In genomic region chr15:57133127-57133968, GRCh38 we compare ENCODE assay signal across 9 cellular contexts.
DNase-seq lines count a peak whose midpoint lies in the region; ATAC-seq and TF ChIP-seq lines count a peak whose summit lies in the region.
"Had no signal": no experiment of that assay in that cellular context is flagged by ENCODE, and none has a peak within 500 bp of the region (broad histone marks: within the 10 kb centered on the region; RNA-seq: fewer than 3 reads in every experiment).

No MANE protein-coding gene starts in this region.

- no peak overlapping the region for H3K4me3 Mint-ChIP-seq in activated CD4-positive, alpha-beta memory T cell treated with anti-CD3 and anti-CD28 coated beads for 36 hours
- no peak overlapping the region for H3K4me3 Mint-ChIP-seq in activated CD4-positive, alpha-beta memory T cell treated with anti-CD3 and anti-CD28 coated beads, Interleukin-2, amount 10 ng/mL, durations not matched to agents 7 days and 5 days
- no peak overlapping the region for H3K4me3 Mint-ChIP-seq in effector memory CD8-positive, alpha-beta T cell
- no peak overlapping the region for H3K4me3 Mint-ChIP-seq in stimulated activated memory B cell treated with anti-CD40 and anti-IgM and Interleukin-4, amounts not matched to agents 10 μg/mL and 1 μg/mL and 100 μg/mL, for 72 hours

- DNase-seq in activated CD4-positive, alpha-beta memory T cell treated with anti-CD3 and anti-CD28 coated beads for 36 hours: peak; percentile 10
- no peak for DNase-seq in activated CD4-positive, alpha-beta memory T cell treated with anti-CD3 and anti-CD28 coated beads, Interleukin-2, amount 10 ng/mL, durations not matched to agents 7 days and 5 days
- peak; percentile 48 to 73 for DNase-seq in NCI-H526 (lab: John Stamatoyannopoulos, UW)
- DNase-seq in effector memory CD8-positive, alpha-beta T cell: no peak
- no peak for DNase-seq in testis
- no peak for DNase-seq in effector CD8-positive, alpha-beta T cell (lab: John Stamatoyannopoulos, UW)
- DNase-seq in HEK293T (ENCODE audit: extremely low spot score): no peak
- DNase-seq: PC-9 had no signal

- 79 to 81% methylated on average over 9 of the region's 9 CpGs for WGBS in testis, 2 donors

- peaks cover 8% of the 10 kb centered on the region for H3K36me3 Mint-ChIP-seq in activated CD4-positive, alpha-beta memory T cell treated with anti-CD3 and anti-CD28 coated beads for 36 hours
- peaks cover 6% of the 10 kb centered on the region for H3K36me3 Mint-ChIP-seq in activated CD4-positive, alpha-beta memory T cell treated with anti-CD3 and anti-CD28 coated beads, Interleukin-2, amount 10 ng/mL, durations not matched to agents 7 days and 5 days (ENCODE audit: low read depth)
- H3K36me3 Mint-ChIP-seq in effector memory CD8-positive, alpha-beta T cell (ENCODE audit: insufficient read depth): peaks cover 2% of the 10 kb centered on the region
- peaks cover 8% of the 10 kb centered on the region for H3K36me3 Mint-ChIP-seq in stimulated activated memory B cell treated with anti-CD40 and anti-IgM and Interleukin-4, amounts not matched to agents 10 μg/mL and 1 μg/mL and 100 μg/mL, for 72 hours

- no peaks in the 10 kb centered on the region for H3K36me3 ChIP-seq in testis (ENCODE audit: low read depth, missing control alignments)

- CTCF ChIA-PET in activated CD4-positive, alpha-beta memory T cell treated with anti-CD3 and anti-CD28 coated beads for 36 hours (lab: Charles Lee): interaction anchor here (1.2 kb wide), 1 partner anchor 13 kb away, joined by 3 read pairs; no protein-coding TSS in a partner anchor
- CTCF ChIA-PET in activated CD4-positive, alpha-beta memory T cell treated with anti-CD3 and anti-CD28 coated beads, Interleukin-2, amount 10 ng/mL, durations not matched to agents 7 days and 5 days (lab: Charles Lee): interaction anchor here (2.1 kb wide), 1 partner anchor 13 kb away, joined by 7 read pairs; no protein-coding TSS in a partner anchor
- CTCF ChIA-PET in HEK293T (lab: Yijun Ruan, JAX): no interaction called here

- intact Hi-C loops in activated CD4-positive, alpha-beta memory T cell treated with anti-CD3 and anti-CD28 coated beads for 36 hours (cut with micrococcal nuclease): no loop called here
- intact Hi-C loops in testis (cut with DNase I; ENCODE audit: low total_unique reads): no loop called here

- no peaks in the 10 kb centered on the region for H3K27me3 ChIP-seq in testis

- peaks cover 38% of the 10 kb centered on the region for H3K4me1 Mint-ChIP-seq in activated CD4-positive, alpha-beta memory T cell treated with anti-CD3 and anti-CD28 coated beads for 36 hours (ENCODE audit: low read depth)
- H3K4me1 Mint-ChIP-seq in activated CD4-positive, alpha-beta memory T cell treated with anti-CD3 and anti-CD28 coated beads, Interleukin-2, amount 10 ng/mL, durations not matched to agents 7 days and 5 days: peaks cover 32% of the 10 kb centered on the region
- peaks cover 22 to 51% of the 10 kb centered on the region in 2 donors for H3K4me1 Mint-ChIP-seq in effector memory CD8-positive, alpha-beta T cell (ENCODE audit: low read depth in 2 of 2)
- H3K4me1 Mint-ChIP-seq in stimulated activated memory B cell treated with anti-CD40 and anti-IgM and Interleukin-4, amounts not matched to agents 10 μg/mL and 1 μg/mL and 100 μg/mL, for 72 hours: peaks cover 14% of the 10 kb centered on the region

- no peaks in the 10 kb centered on the region for H3K27me3 Mint-ChIP-seq in activated CD4-positive, alpha-beta memory T cell treated with anti-CD3 and anti-CD28 coated beads for 36 hours
- H3K27me3 Mint-ChIP-seq in activated CD4-positive, alpha-beta memory T cell treated with anti-CD3 and anti-CD28 coated beads, Interleukin-2, amount 10 ng/mL, durations not matched to agents 7 days and 5 days: no peaks in the 10 kb centered on the region
- H3K27me3 Mint-ChIP-seq in effector memory CD8-positive, alpha-beta T cell: no peaks in the 10 kb centered on the region
- H3K27me3 Mint-ChIP-seq in stimulated activated memory B cell treated with anti-CD40 and anti-IgM and Interleukin-4, amounts not matched to agents 10 μg/mL and 1 μg/mL and 100 μg/mL, for 72 hours: no peaks in the 10 kb centered on the region

- TF ChIP-seq POLR2A in testis (IDR thresholded peaks at IDR 0.05): no peak

- H3K4me3 ChIP-seq in testis: no peak overlapping the region
- H3K4me3 ChIP-seq: PC-9 had no signal

- no peak for TF ChIP-seq CTCF in testis (IDR thresholded peaks at IDR 0.05)

- no peaks in the 10 kb centered on the region for H3K4me1 ChIP-seq in testis

- POLR2A ChIA-PET in activated CD4-positive, alpha-beta memory T cell treated with anti-CD3 and anti-CD28 coated beads for 36 hours (lab: Charles Lee): no interaction called here
- POLR2A ChIA-PET in activated CD4-positive, alpha-beta memory T cell treated with anti-CD3 and anti-CD28 coated beads, Interleukin-2, amount 10 ng/mL, durations not matched to agents 7 days and 5 days (lab: Charles Lee): no interaction called here
- POLR2A ChIA-PET in HEK293T (lab: Yijun Ruan, JAX): no interaction called here

- H3K9me3 Mint-ChIP-seq in activated CD4-positive, alpha-beta memory T cell treated with anti-CD3 and anti-CD28 coated beads for 36 hours: no peaks in the 10 kb centered on the region
- no peaks in the 10 kb centered on the region for H3K9me3 Mint-ChIP-seq in activated CD4-positive, alpha-beta memory T cell treated with anti-CD3 and anti-CD28 coated beads, Interleukin-2, amount 10 ng/mL, durations not matched to agents 7 days and 5 days
- H3K9me3 Mint-ChIP-seq in effector memory CD8-positive, alpha-beta T cell: no peaks in the 10 kb centered on the region
- H3K9me3 Mint-ChIP-seq in stimulated activated memory B cell treated with anti-CD40 and anti-IgM and Interleukin-4, amounts not matched to agents 10 μg/mL and 1 μg/mL and 100 μg/mL, for 72 hours: no peaks in the 10 kb centered on the region

- no peak for ATAC-seq in effector memory CD8-positive, alpha-beta T cell (replicated peaks)
- ATAC-seq in stimulated activated memory B cell treated with anti-CD40 and anti-IgM and Interleukin-4, amounts not matched to agents 10 μg/mL and 1 μg/mL and 100 μg/mL, for 72 hours: peak; percentile 16

- H3K9me3 ChIP-seq in testis: no peaks in the 10 kb centered on the region

- no peak overlapping the region for H3K27ac Mint-ChIP-seq in activated CD4-positive, alpha-beta memory T cell treated with anti-CD3 and anti-CD28 coated beads for 36 hours
- no peak overlapping the region for H3K27ac Mint-ChIP-seq in activated CD4-positive, alpha-beta memory T cell treated with anti-CD3 and anti-CD28 coated beads, Interleukin-2, amount 10 ng/mL, durations not matched to agents 7 days and 5 days
- peak overlapping the region; percentile 12 to 16 for H3K27ac Mint-ChIP-seq in effector memory CD8-positive, alpha-beta T cell
- H3K27ac Mint-ChIP-seq in stimulated activated memory B cell treated with anti-CD40 and anti-IgM and Interleukin-4, amounts not matched to agents 10 μg/mL and 1 μg/mL and 100 μg/mL, for 72 hours: no peak overlapping the region

- no peak overlapping the region for H3K27ac ChIP-seq in testis
- H3K27ac ChIP-seq: PC-9 had no signal

TF ChIP-seq in HEK293T, 16 proteins besides CTCF, POLR2A, EP300 and RAD21:
- TF ChIP-seq L3MBTL2 (conservative IDR thresholded peaks at IDR 0.05) (no peak), BHLHE40 (IDR thresholded peaks at IDR 0.05; ENCODE audit: borderline replicate concordance) (no peak), ZNF384 (IDR thresholded peaks at IDR 0.05) (no peak), FOXA1 (IDR thresholded peaks at IDR 0.05) (no peak), CTBP1 (IDR thresholded peaks at IDR 0.05; ENCODE audit: borderline replicate concordance) (no peak)

Comparison
In these comparisons a context has a peak if more than half of its experiments do, and no peak if none do; other contexts are left out.
1. DNase-seq: peak in activated CD4-positive, alpha-beta memory T cell treated with anti-CD3 and anti-CD28 coated beads for 36 hours (single experiment) and NCI-H526 (2 of 2); none in activated CD4-positive, alpha-beta memory T cell treated with anti-CD3 and anti-CD28 coated beads, Interleukin-2, amount 10 ng/mL, durations not matched to agents 7 days and 5 days (single experiment), effector memory CD8-positive, alpha-beta T cell (0 of 3), testis (single experiment), effector CD8-positive, alpha-beta T cell (single experiment) and HEK293T (single experiment).
2. H3K27ac Mint-ChIP-seq: peak in effector memory CD8-positive, alpha-beta T cell (2 of 2); none in activated CD4-positive, alpha-beta memory T cell treated with anti-CD3 and anti-CD28 coated beads for 36 hours (single experiment), activated CD4-positive, alpha-beta memory T cell treated with anti-CD3 and anti-CD28 coated beads, Interleukin-2, amount 10 ng/mL, durations not matched to agents 7 days and 5 days (single experiment) and stimulated activated memory B cell treated with anti-CD40 and anti-IgM and Interleukin-4, amounts not matched to agents 10 μg/mL and 1 μg/mL and 100 μg/mL, for 72 hours (single experiment).